16 cellular contexts compared by ENCODE assay signal in genomic region chr4:163991268-163991667, GRCh38.
"Had no signal": no experiment of that assay in that cellular context is flagged by ENCODE, and none has a peak within 500 bp of the region (broad histone marks: within the 10 kb centered on the region; RNA-seq: fewer than 3 reads in every experiment).

No MANE protein-coding gene starts in this region.

- H3K27ac Mint-ChIP-seq: activated naive CD4-positive, alpha-beta T cell treated with anti-CD3 and anti-CD28 coated beads for 36 hours; activated T-helper 17 cell treated with anti-CD3 and anti-CD28 coated beads, Interleukin-2, amount 50 U/mL, for 72 hours; T-helper 17 cell had no signal

- H3K9me3 ChIP-seq: esophagus squamous epithelium, heart left ventricle, left ventricle myocardium inferior, pancreas, right atrium auricular region, tibial artery, uterus had no signal

- H3K4me3 ChIP-seq: esophagus squamous epithelium, heart left ventricle, left ventricle myocardium inferior, pancreas, right atrium auricular region, tibial artery, uterus had no signal

- H3K9me3 Mint-ChIP-seq: activated naive CD4-positive, alpha-beta T cell treated with anti-CD3 and anti-CD28 coated beads for 36 hours; activated T-helper 17 cell treated with anti-CD3 and anti-CD28 coated beads, Interleukin-2, amount 50 U/mL, for 72 hours had no signal

- ATAC-seq: activated T-helper 17 cell treated with anti-CD3 and anti-CD28 coated beads, Interleukin-2, amount 50 U/mL, for 72 hours; heart left ventricle; pancreas; T-helper 17 cell had no signal

- H3K27ac ChIP-seq: esophagus squamous epithelium, heart left ventricle, left ventricle myocardium inferior, pancreas, right atrium auricular region, tibial artery, uterus had no signal

- FAIRE-seq: pancreas, small intestine had no signal

- H3K27me3 ChIP-seq: esophagus squamous epithelium, heart left ventricle, pancreas, right atrium auricular region, tibial artery, uterus had no signal

- H3K4me3 Mint-ChIP-seq: activated naive CD4-positive, alpha-beta T cell treated with anti-CD3 and anti-CD28 coated beads for 36 hours; activated T-helper 17 cell treated with anti-CD3 and anti-CD28 coated beads, Interleukin-2, amount 50 U/mL, for 72 hours; T-helper 17 cell had no signal

- H3K36me3 ChIP-seq: esophagus squamous epithelium, heart left ventricle, left ventricle myocardium inferior, pancreas, right atrium auricular region, tibial artery, uterus had no signal

- H3K4me1 ChIP-seq: esophagus squamous epithelium, heart left ventricle, left ventricle myocardium inferior, pancreas, right atrium auricular region, tibial artery, uterus had no signal

- DNase-seq: activated CD4-positive, alpha-beta T cell treated with anti-CD3 and anti-CD28 coated beads, Interleukin-2, amount 50 U/mL, for 1 hour; activated CD4-positive, CD25-positive, alpha-beta regulatory T cell; activated naive CD4-positive, alpha-beta T cell treated with anti-CD3 and anti-CD28 coated beads for 36 hours; activated T-cell treated with anti-CD3 and anti-CD28 coated beads for 4 hours; esophagus squamous epithelium; foreskin melanocyte; heart left ventricle; islet precursor cell; left ventricle myocardium inferior; pancreas; small intestine; T-helper 17 cell; tibial artery; uterus had no signal

- H3K4me1 Mint-ChIP-seq: activated T-helper 17 cell treated with anti-CD3 and anti-CD28 coated beads, Interleukin-2, amount 50 U/mL, for 72 hours had no signal
